In the genomic region with DNA sequence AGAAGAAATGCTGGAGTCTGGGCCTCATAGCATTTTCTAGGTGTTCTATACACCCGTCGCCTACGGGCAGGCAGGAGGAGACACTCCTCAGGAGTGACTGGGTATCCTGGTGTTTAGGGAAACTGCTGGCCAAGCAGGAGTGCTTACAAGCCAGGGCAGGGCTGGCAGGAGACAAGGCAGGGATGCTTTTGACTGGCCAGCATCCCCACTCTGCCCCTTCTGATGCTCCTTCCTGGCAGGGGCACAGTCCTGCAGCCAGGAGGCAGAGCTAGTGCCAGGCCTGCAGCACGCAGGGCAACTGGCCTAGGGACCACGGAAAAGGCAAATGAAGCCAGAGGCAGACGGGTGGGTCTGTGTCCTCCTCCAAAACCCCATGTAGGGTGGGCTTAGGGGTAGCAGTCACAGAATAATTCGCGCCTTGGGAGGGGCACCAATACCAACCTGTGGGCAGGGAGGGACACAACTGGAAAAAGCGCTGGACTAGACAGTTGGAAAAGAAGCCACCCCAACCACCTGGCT, we compare ENCODE assay signal across 8 cellular contexts. TPM values are rescaled to one million over a fixed set of nuclear protein-coding genes. Genes with fewer than 3 reads are reported as not detected.
DNase-seq lines count a peak whose midpoint lies in the region; ATAC-seq, FAIRE-seq and TF ChIP-seq lines count a peak whose summit lies in the region.

No MANE protein-coding gene starts in this region.

- no peaks in the 10 kb centered on the region for H3K9me3 Mint-ChIP-seq in HFFc6
- H3K9me3 Mint-ChIP-seq in activated naive CD8-positive, alpha-beta T cell treated with anti-CD3 and anti-CD28 coated beads, Interleukin-2, amount 10 ng/mL, durations not matched to agents 7 days and 5 days: no peaks in the 10 kb centered on the region

- peaks cover 54% of the 10 kb centered on the region for H3K4me1 ChIP-seq in HepG2 (ENCODE audit: insufficient read depth, low read length)
- peaks cover 0 to 40% (median 37%) of the 10 kb centered on the region in 4 donors for H3K4me1 ChIP-seq in tibial artery

- TF ChIP-seq CTCF in AG10803 (conservative IDR thresholded peaks at IDR 0.05; ENCODE audit: low read length) (peak; percentile 44), HFFc6 (IDR thresholded peaks at IDR 0.05) (peak; percentile 55; the same call in 1 of the 2 replicates), HepG2 (CRISPR knock-in tag; IDR thresholded peaks at IDR 0.05) (no peak), tibial artery (IDR thresholded peaks at IDR 0.05) (no peak), omental fat pad (IDR thresholded peaks at IDR 0.05) (no peak)

- H3K4me3 Mint-ChIP-seq in HFFc6: peak overlapping the region; percentile 94
- H3K4me3 Mint-ChIP-seq in activated naive CD8-positive, alpha-beta T cell treated with anti-CD3 and anti-CD28 coated beads, Interleukin-2, amount 10 ng/mL, durations not matched to agents 7 days and 5 days: peak overlapping the region; percentile 84

- no peak overlapping the region for H2AFZ ChIP-seq in HepG2 (ENCODE audit: low read length)

- no peak for TF ChIP-seq POLR2A in HepG2 (IDR thresholded peaks at IDR 0.05; ENCODE audit: insufficient read depth in 1 of 2, low read depth in 2 of 2, low read length in 2 of 2)

- peaks cover 2 to 17% of the 10 kb centered on the region in 2 experiments; a peak in 4 of 5 replicates for H3K36me3 ChIP-seq in HepG2 (replicated peaks in 1 of 2; ENCODE audit: control insufficient read depth in 1 of 2, insufficient read depth in 2 of 2, low read length in 2 of 2)
- H3K36me3 ChIP-seq in tibial artery: peaks cover 0 to 27% (median 21%) of the 10 kb centered on the region in 3 donors

- H3K4me2 ChIP-seq in HepG2 (ENCODE audit: low read depth, low read length): peak overlapping the region; percentile 93

- peaks cover 2 to 10% of the 10 kb centered on the region in 2 experiments; a peak in 2 of 5 replicates for H3K27me3 ChIP-seq in HepG2 (ENCODE audit: control insufficient read depth in 1 of 2, insufficient read depth in 2 of 2, low read length in 2 of 2)
- no peaks in the 10 kb centered on the region for H3K27me3 ChIP-seq in tibial artery

- POLR2A ChIA-PET in activated naive CD8-positive, alpha-beta T cell treated with anti-CD3 and anti-CD28 coated beads, Interleukin-2, amount 10 ng/mL, durations not matched to agents 7 days and 5 days (lab: Charles Lee): no interaction called here
- POLR2A ChIA-PET in HepG2 (lab: Yijun Ruan, JAX): no interaction called here

- H4K20me1 ChIP-seq in HepG2 (ENCODE audit: insufficient read depth, low read length): no peaks in the 10 kb centered on the region

- no peaks in the 10 kb centered on the region; the same call in 1 of the 2 replicates for H3K27me3 Mint-ChIP-seq in HFFc6 (ENCODE audit: insufficient read depth)
- H3K27me3 Mint-ChIP-seq in activated naive CD8-positive, alpha-beta T cell treated with anti-CD3 and anti-CD28 coated beads, Interleukin-2, amount 10 ng/mL, durations not matched to agents 7 days and 5 days: peaks cover 1% of the 10 kb centered on the region

- H3K4me3 ChIP-seq in AG10803 (ENCODE audit: low read length) (peak overlapping the region; percentile 80), HepG2 (replicated peaks in 1 of 3; ENCODE audit: insufficient read depth in 1 of 3, low read depth in 2 of 3, low read length in 3 of 3) (peak overlapping the region; percentile 63 to 89 (median 74)), tibial artery (peak overlapping the region; percentile 62 to 78)

- H3K27ac ChIP-seq in HepG2 (ENCODE audit: extremely low read length, insufficient read depth, low read length): no peak overlapping the region
- H3K27ac ChIP-seq in tibial artery: peak overlapping the region; percentile 55 to 65

- TF ChIP-seq EP300 in HepG2 (IDR thresholded peaks at IDR 0.05; ENCODE audit: low read depth in 2 of 2, low read length in 2 of 2) (no peak), HepG2 (CRISPR knock-in tag; IDR thresholded peaks at IDR 0.05; ENCODE audit: borderline replicate concordance) (no peak)

- no peaks in the 10 kb centered on the region for H3K9me3 ChIP-seq in HepG2 (ENCODE audit: low read length)
- no peaks in the 10 kb centered on the region for H3K9me3 ChIP-seq in tibial artery

- peak overlapping the region; percentile 77 for H3K9ac ChIP-seq in HepG2 (ENCODE audit: insufficient read depth, low read depth, low read length)

- 38% methylated on average over 9 of the region's 9 CpGs for WGBS in HepG2 (ENCODE audit: low lambda C conversion rate)

- no peaks in the 10 kb centered on the region for H3K79me2 ChIP-seq in HepG2 (ENCODE audit: insufficient read depth, low read length)

- CTCF ChIA-PET in HepG2 (lab: Yijun Ruan, JAX; ENCODE audit: low intra/inter-chr PET ratio, low total read pairs): interaction anchor here (1.0 kb wide), 1 partner anchor 19 kb away, joined by 4 read pairs; no protein-coding TSS in a partner anchor

- H3K36me3 Mint-ChIP-seq in HFFc6 (ENCODE audit: low read depth): peaks cover 17% of the 10 kb centered on the region; the same call in 1 of the 2 replicates
- peaks cover 4% of the 10 kb centered on the region for H3K36me3 Mint-ChIP-seq in activated naive CD8-positive, alpha-beta T cell treated with anti-CD3 and anti-CD28 coated beads, Interleukin-2, amount 10 ng/mL, durations not matched to agents 7 days and 5 days

- peaks cover 36% of the 10 kb centered on the region for H3K4me1 Mint-ChIP-seq in HFFc6 (ENCODE audit: low read depth)
- H3K4me1 Mint-ChIP-seq in activated naive CD8-positive, alpha-beta T cell treated with anti-CD3 and anti-CD28 coated beads, Interleukin-2, amount 10 ng/mL, durations not matched to agents 7 days and 5 days: peaks cover 32% of the 10 kb centered on the region

- peak; percentile 30 for DNase-seq in AG10803 (ENCODE audit: low read depth)
- peak; percentile 22 for DNase-seq in HFFc6
- no peak for DNase-seq in activated naive CD8-positive, alpha-beta T cell treated with anti-CD3 and anti-CD28 coated beads, Interleukin-2, amount 10 ng/mL, durations not matched to agents 7 days and 5 days
- no peak for DNase-seq in HepG2 (ENCODE audit: low spot score)
- no peak for DNase-seq in tibial artery
- DNase-seq in omental fat pad (ENCODE audit: low spot score): no peak
- DNase-seq in sciatic nerve (ENCODE audit: low spot score): no peak

- peak overlapping the region; percentile 88 for H3K27ac Mint-ChIP-seq in HFFc6
- peak overlapping the region; percentile 65 for H3K27ac Mint-ChIP-seq in activated naive CD8-positive, alpha-beta T cell treated with anti-CD3 and anti-CD28 coated beads, Interleukin-2, amount 10 ng/mL, durations not matched to agents 7 days and 5 days

- in situ Hi-C loops in HepG2 (cut with HindIII; ENCODE audit: extremely low pct_ligation_motif_present, low pct_unique_long_range_greater_than_20kb): no loop called here

- no peak for ATAC-seq in activated naive CD8-positive, alpha-beta T cell treated with anti-CD3 and anti-CD28 coated beads, Interleukin-2, amount 10 ng/mL, durations not matched to agents 7 days and 5 days (ENCODE audit: low read depth)
- ATAC-seq in HepG2 (no peak), omental fat pad (ENCODE audit: low FRiP score) (no peak), HG03378 (IDR thresholded peaks at IDR 0.05; ENCODE audit: unreplicated experiment) (no peak), sciatic nerve (no peak)

- no TSS peak for BruUV-seq in HepG2 (replicated peaks; lab: Mats Ljungman, UMichigan)

- no peak for FAIRE-seq in HepG2 (lab: Jason Lieb, UNC)

- intact Hi-C loops in HepG2 (cut with micrococcal nuclease; ENCODE audit: unreplicated experiment) (loop anchor here (1.0 kb wide), 1 partner anchor 22 kb away; no protein-coding TSS in a partner anchor), tibial artery (cut with DNase I; ENCODE audit: low total_unique reads) (no loop called here), sciatic nerve (cut with DNase I) (no loop called here)

- no peak for TF ChIP-seq RAD21 in HepG2 (CRISPR knock-in tag; IDR thresholded peaks at IDR 0.05)

RNA-seq across cellular contexts. Expression of a gene that starts 4.9 kb away (rescaled TPM):
- total RNA-seq in HFFc6 (2021; fragmentation: NEBNext Ultra II Directional; extraction: Animal tissue kit (Norgen Biotek cat#: 25700)): 100 to 1,000 TPM in 1 of 6 experiments, 10 to 100 TPM in 5; 81.8 to 107 (median 93.3) TPM
- total RNA-seq in activated naive CD8-positive, alpha-beta T cell treated with anti-CD3 and anti-CD28 coated beads, Interleukin-2, amount 10 ng/mL, durations not matched to agents 7 days and 5 days: 10 to 100 TPM; 59.0 to 64.4 TPM
- 18.4 and 22.8 TPM in 2 replicates for total RNA-seq in HepG2 (2016; rRNA removed; fragmentation: Illumina TruSeq; extraction: Trizol)
- 12.3 and 12.6 TPM in 2 replicates for total RNA-seq in HepG2 (2016; cell fraction: cytosol; rRNA removed; fragmentation: Illumina TruSeq; extraction: Trizol; ENCODE audit: low read depth)
- 15.4 and 23.8 TPM in 2 replicates for total RNA-seq in HepG2 (2016; cell fraction: insoluble cytoplasmic fraction; rRNA removed; fragmentation: Illumina TruSeq; extraction: Trizol)
- total RNA-seq in HepG2 (2016; cell fraction: membrane; rRNA removed; fragmentation: Illumina TruSeq; extraction: Trizol): 28.1 and 28.2 TPM in 2 replicates
- total RNA-seq in HepG2 (2016; cell fraction: nucleus; rRNA removed; fragmentation: Illumina TruSeq; extraction: Trizol): 12.6 and 19.2 TPM in 2 replicates
- 34.0 and 49.9 TPM in 2 replicates for polyA plus RNA-seq in HepG2 (2011; rRNA removed)
- polyA plus RNA-seq in HepG2 (2011; cell fraction: cytosol; rRNA removed): 31.4 and 37.8 TPM in 2 replicates
- polyA plus RNA-seq in HepG2 (2011; cell fraction: nucleus; rRNA removed): 92.2 and 93.4 TPM in 2 replicates
- 25.0 and 27.5 TPM in 2 replicates for polyA plus RNA-seq in HepG2 (2012)
- polyA plus RNA-seq in HepG2 (2016; cell fraction: cytosol; fragmentation: Illumina TruSeq; extraction: Trizol; ENCODE audit: low read depth): 18.4 and 18.5 TPM in 2 replicates
- polyA plus RNA-seq in HepG2 (2016; cell fraction: insoluble cytoplasmic fraction; fragmentation: Illumina TruSeq; extraction: Trizol; ENCODE audit: low read depth): 20.6 and 24.8 TPM in 2 replicates
- polyA plus RNA-seq in HepG2 (2016; cell fraction: membrane; fragmentation: Illumina TruSeq; extraction: Trizol; ENCODE audit: low read depth): 26.7 and 29.0 TPM in 2 replicates
- polyA plus RNA-seq in HepG2 (2016; cell fraction: nucleus; fragmentation: Illumina TruSeq; extraction: Trizol; ENCODE audit: insufficient read depth, low read depth): 29.2 and 34.5 TPM in 2 replicates
- 82.0 and 176 TPM in 2 replicates for polyA minus RNA-seq in HepG2 (2011; rRNA and poly(A)+ RNA removed; ENCODE audit: low replicate concordance)
- 19.3 and 30.8 TPM in 2 replicates for polyA minus RNA-seq in HepG2 (2011; cell fraction: cytosol; rRNA and poly(A)+ RNA removed)
- 26.3 and 29.8 TPM in 2 replicates for polyA minus RNA-seq in HepG2 (2011; cell fraction: nucleus; rRNA and poly(A)+ RNA removed)
- 100 to 1,000 TPM in 3 of 4 donors, 10 to 100 TPM in 1; 72.8 to 198 (median 109) TPM for total RNA-seq in omental fat pad
- 49.3 TPM for total RNA-seq in sciatic nerve

RNA-seq across cellular contexts. Expression of a gene that starts 43.4 kb away (rescaled TPM):
- total RNA-seq in HFFc6 (2021; fragmentation: NEBNext Ultra II Directional; extraction: Animal tissue kit (Norgen Biotek cat#: 25700)): not detected
- under 1 TPM; 0.28 to 0.30 TPM for total RNA-seq in activated naive CD8-positive, alpha-beta T cell treated with anti-CD3 and anti-CD28 coated beads, Interleukin-2, amount 10 ng/mL, durations not matched to agents 7 days and 5 days
- total RNA-seq in HepG2 (2016; rRNA removed; fragmentation: Illumina TruSeq; extraction: Trizol): not detected in 2 replicates
- not detected in 2 replicates for total RNA-seq in HepG2 (2016; cell fraction: cytosol; rRNA removed; fragmentation: Illumina TruSeq; extraction: Trizol; ENCODE audit: low read depth)
- total RNA-seq in HepG2 (2016; cell fraction: insoluble cytoplasmic fraction; rRNA removed; fragmentation: Illumina TruSeq; extraction: Trizol): not detected in 2 replicates
- not detected in 2 replicates for total RNA-seq in HepG2 (2016; cell fraction: membrane; rRNA removed; fragmentation: Illumina TruSeq; extraction: Trizol)
- total RNA-seq in HepG2 (2016; cell fraction: nucleus; rRNA removed; fragmentation: Illumina TruSeq; extraction: Trizol): not detected in 2 replicates
- not detected in 2 replicates for polyA plus RNA-seq in HepG2 (2011; rRNA removed)
- polyA plus RNA-seq in HepG2 (2011; cell fraction: cytosol; rRNA removed): not detected in 2 replicates
- 0.06 TPM in 1 of 2 replicates, not detected in the other for polyA plus RNA-seq in HepG2 (2011; cell fraction: nucleus; rRNA removed)
- polyA plus RNA-seq in HepG2 (2012): 0.07 TPM in 1 of 2 replicates, not detected in the other
- polyA plus RNA-seq in HepG2 (2016; cell fraction: cytosol; fragmentation: Illumina TruSeq; extraction: Trizol; ENCODE audit: low read depth): not detected in 2 replicates
- not detected in 2 replicates for polyA plus RNA-seq in HepG2 (2016; cell fraction: insoluble cytoplasmic fraction; fragmentation: Illumina TruSeq; extraction: Trizol; ENCODE audit: low read depth)
- polyA plus RNA-seq in HepG2 (2016; cell fraction: membrane; fragmentation: Illumina TruSeq; extraction: Trizol; ENCODE audit: low read depth): not detected in 2 replicates
- not detected in 2 replicates for polyA plus RNA-seq in HepG2 (2016; cell fraction: nucleus; fragmentation: Illumina TruSeq; extraction: Trizol; ENCODE audit: insufficient read depth, low read depth)
- polyA minus RNA-seq in HepG2 (2011; rRNA and poly(A)+ RNA removed; ENCODE audit: low replicate concordance): not detected in 2 replicates
- polyA minus RNA-seq in HepG2 (2011; cell fraction: cytosol; rRNA and poly(A)+ RNA removed): not detected in 2 replicates
- polyA minus RNA-seq in HepG2 (2011; cell fraction: nucleus; rRNA and poly(A)+ RNA removed): not detected in 2 replicates
- total RNA-seq in omental fat pad: 10 to 100 TPM in 1 of 4 donors, 1 to 10 TPM in 3; 3.5 to 21.1 (median 5.8) TPM
- 4.0 TPM for total RNA-seq in sciatic nerve

RNA-seq across cellular contexts. Expression of a gene that starts 50.8 kb away (rescaled TPM):
- 1 to 10 TPM; 6.3 to 9.0 (median 7.2) TPM for total RNA-seq in HFFc6 (2021; fragmentation: NEBNext Ultra II Directional; extraction: Animal tissue kit (Norgen Biotek cat#: 25700))
- 10 to 100 TPM; 27.8 to 28.4 TPM for total RNA-seq in activated naive CD8-positive, alpha-beta T cell treated with anti-CD3 and anti-CD28 coated beads, Interleukin-2, amount 10 ng/mL, durations not matched to agents 7 days and 5 days
- total RNA-seq in HepG2 (2016; rRNA removed; fragmentation: Illumina TruSeq; extraction: Trizol) (8.6 and 11.1 TPM in 2 replicates), omental fat pad (100 to 1,000 TPM in 1 of 4 donors, 10 to 100 TPM in 3; 25.0 to 122 (median 51.9) TPM), sciatic nerve (49.4 TPM)
- 5.5 and 6.1 TPM in 2 replicates for total RNA-seq in HepG2 (2016; cell fraction: cytosol; rRNA removed; fragmentation: Illumina TruSeq; extraction: Trizol; ENCODE audit: low read depth)
- total RNA-seq in HepG2 (2016; cell fraction: insoluble cytoplasmic fraction; rRNA removed; fragmentation: Illumina TruSeq; extraction: Trizol): 9.8 and 10.4 TPM in 2 replicates
- 9.5 and 9.7 TPM in 2 replicates for total RNA-seq in HepG2 (2016; cell fraction: membrane; rRNA removed; fragmentation: Illumina TruSeq; extraction: Trizol)
- 7.8 and 10.3 TPM in 2 replicates for total RNA-seq in HepG2 (2016; cell fraction: nucleus; rRNA removed; fragmentation: Illumina TruSeq; extraction: Trizol)
- polyA plus RNA-seq in HepG2 (2011; rRNA removed): 43.1 and 44.0 TPM in 2 replicates
- 32.3 and 32.9 TPM in 2 replicates for polyA plus RNA-seq in HepG2 (2011; cell fraction: cytosol; rRNA removed)
- polyA plus RNA-seq in HepG2 (2011; cell fraction: nucleus; rRNA removed): 35.8 and 42.7 TPM in 2 replicates
- polyA plus RNA-seq in HepG2 (2012): 13.1 and 14.9 TPM in 2 replicates
- 2.2 and 3.3 TPM in 2 replicates for polyA plus RNA-seq in HepG2 (2016; cell fraction: cytosol; fragmentation: Illumina TruSeq; extraction: Trizol; ENCODE audit: low read depth)
- 8.9 and 9.4 TPM in 2 replicates for polyA plus RNA-seq in HepG2 (2016; cell fraction: insoluble cytoplasmic fraction; fragmentation: Illumina TruSeq; extraction: Trizol; ENCODE audit: low read depth)
- 4.4 and 4.9 TPM in 2 replicates for polyA plus RNA-seq in HepG2 (2016; cell fraction: membrane; fragmentation: Illumina TruSeq; extraction: Trizol; ENCODE audit: low read depth)
- 10.1 and 10.3 TPM in 2 replicates for polyA plus RNA-seq in HepG2 (2016; cell fraction: nucleus; fragmentation: Illumina TruSeq; extraction: Trizol; ENCODE audit: insufficient read depth, low read depth)
- polyA minus RNA-seq in HepG2 (2011; rRNA and poly(A)+ RNA removed; ENCODE audit: low replicate concordance): 30.3 and 48.5 TPM in 2 replicates
- 12.9 and 14.9 TPM in 2 replicates for polyA minus RNA-seq in HepG2 (2011; cell fraction: cytosol; rRNA and poly(A)+ RNA removed)
- polyA minus RNA-seq in HepG2 (2011; cell fraction: nucleus; rRNA and poly(A)+ RNA removed): 12.4 and 27.1 TPM in 2 replicates

Comparison
In these comparisons a context has a peak if more than half of its experiments do, and no peak if none do; other contexts are left out.
1. DNase-seq: peak in AG10803 (single experiment) and HFFc6 (single experiment); none in activated naive CD8-positive, alpha-beta T cell treated with anti-CD3 and anti-CD28 coated beads, Interleukin-2, amount 10 ng/mL, durations not matched to agents 7 days and 5 days (single experiment), HepG2 (single experiment), tibial artery (0 of 2), omental fat pad (single experiment) and sciatic nerve (single experiment).
2. CTCF ChIP-seq: peak in AG10803 (single experiment) and HFFc6 (single experiment); none in HepG2 (single experiment), tibial artery (0 of 2) and omental fat pad (0 of 3).
3. Peak in every context shown above with its lines, with median percentiles within 50 percentile points of each other: H3K4me3 ChIP-seq.